21 cellular contexts compared by ENCODE assay signal in genomic region chr1:151549199-151549598, GRCh38. TPM values are rescaled to one million over a fixed set of nuclear protein-coding genes. Genes with fewer than 3 reads are reported as not detected.
A peak's percentile ranks its signal among the peaks of the same experiment; 100 is the strongest.
DNase-seq lines count a peak whose midpoint lies in the region; ATAC-seq and TF ChIP-seq lines count a peak whose summit lies in the region.
"Had no signal": no experiment of that assay in that cellular context is flagged by ENCODE, and none has a peak within 500 bp of the region (broad histone marks: within the 10 kb centered on the region; RNA-seq: fewer than 3 reads in every experiment).

No MANE protein-coding gene starts in this region.

- H3K79me1 ChIP-seq in mesendoderm (ENCODE audit: low read length), result peaks cover 6% of the 10 kb centered on the region

- no peak overlapping the region for H3K4me2 ChIP-seq in mesendoderm (ENCODE audit: low read length)

- no peaks in the 10 kb centered on the region for H3K27me3 ChIP-seq in mesendoderm (ENCODE audit: insufficient read depth, low read length, poor library complexity)
- no peaks in the 10 kb centered on the region for H3K27me3 ChIP-seq in upper lobe of left lung
- H3K27me3 ChIP-seq in thyroid gland, result no peaks in the 10 kb centered on the region
- H3K27me3 ChIP-seq: breast epithelium, gastrocnemius medialis, upper lobe of right lung had no signal

- peak overlapping the region; percentile 37 for H2BK15ac ChIP-seq in mesendoderm (replicated peaks; ENCODE audit: low read depth)

- H3K9me3 ChIP-seq in upper lobe of left lung (no peaks in the 10 kb centered on the region), thyroid gland (no peaks in the 10 kb centered on the region)
- H3K9me3 ChIP-seq: breast epithelium, gastrocnemius medialis, upper lobe of right lung had no signal

- ATAC-seq in SK-N-SH treated with all-trans-retinoic acid at 6 μM for 48 hours, result peak; percentile 1; the same call in 2 of the 3 replicates
- ATAC-seq in upper lobe of left lung (ENCODE audit: low FRiP score in 2 of 2), result no peak
- ATAC-seq: gastrocnemius medialis had no signal

- H3K18ac ChIP-seq in mesendoderm (ENCODE audit: low read length), result peak overlapping the region; percentile 85

- no peak overlapping the region for H4K5ac ChIP-seq in mesendoderm (ENCODE audit: low read length)

- no peak overlapping the region for H4K8ac ChIP-seq in mesendoderm (ENCODE audit: low read depth, low read length)

- no peak overlapping the region for H2BK120ac ChIP-seq in mesendoderm (ENCODE audit: low read depth, low read length)

- H3K4me1 ChIP-seq in mesendoderm (ENCODE audit: control insufficient read depth, low read depth, low read length), result peaks cover 19% of the 10 kb centered on the region
- H3K4me1 ChIP-seq in upper lobe of left lung, result peaks cover 15 to 23% (median 19%) of the 10 kb centered on the region in 4 donors
- peaks cover 10 to 19% of the 10 kb centered on the region in 2 donors for H3K4me1 ChIP-seq in thyroid gland

- H3K23ac ChIP-seq in mesendoderm (ENCODE audit: low read length), result no peak overlapping the region

- peaks cover 13% of the 10 kb centered on the region for H3K79me2 ChIP-seq in mesendoderm (ENCODE audit: control insufficient read depth, insufficient read depth, low read length)

- peak overlapping the region; percentile 36 for H3K27ac ChIP-seq in mesendoderm (ENCODE audit: low read depth, low read length)
- peak overlapping the region in 3 of 4 donors; percentile 6 to 40 (median 22) for H3K27ac ChIP-seq in upper lobe of left lung
- H3K27ac ChIP-seq in thyroid gland, result peak overlapping the region in 1 of 3 donors; percentile 15
- H3K27ac ChIP-seq: gastrocnemius medialis, upper lobe of right lung had no signal

- intact Hi-C loops in thyroid gland (cut with DNase I), result no loop called here

- H3K9ac ChIP-seq in mesendoderm (ENCODE audit: low read length), result peak overlapping the region; percentile 12

- peak overlapping the region; percentile 53 for H3K56ac ChIP-seq in mesendoderm (ENCODE audit: low read length)

- no peak for TF ChIP-seq CTCF in upper lobe of left lung (IDR thresholded peaks at IDR 0.05)
- no peak for TF ChIP-seq CTCF in thyroid gland (IDR thresholded peaks at IDR 0.05)

- no CpG with 5 or more reads among the region's 2 CpGs for WGBS in mesendoderm (ENCODE audit: extremely low coverage, insufficient coverage, low lambda C conversion rate)
- 67 to 71% methylated on average over 2 of the region's 2 CpGs for WGBS in upper lobe of left lung, 2 donors
- WGBS in thyroid gland, 2 donors, result 75 to 94% methylated on average over 2 of the region's 2 CpGs

- TF ChIP-seq EP300 in upper lobe of left lung (IDR thresholded peaks at IDR 0.05), result no peak

- H2AK5ac ChIP-seq in mesendoderm (ENCODE audit: low read length), result peak overlapping the region; percentile 3

- DNase-seq in activated effector memory CD4-positive, alpha-beta T cell treated with anti-CD3 and anti-CD28 coated beads, Interleukin-2, amount 50 U/mL, for 16 hours, result peak; percentile 4
- no peak for DNase-seq in activated effector memory CD4-positive, alpha-beta T cell treated with Interleukin-2 at 50 U/mL for 16 hours
- DNase-seq in mesendoderm (no peak), upper lobe of left lung (no peak), NCI-H69 (lab: John Stamatoyannopoulos, UW) (no peak), NCI-H748 treated with DMSO at 0.1 percent for 48 hours (lab: John Stamatoyannopoulos, UW) (no peak), thyroid gland (no peak)
- DNase-seq: C1 segment of cervical spinal cord; DMS 273 treated with DMSO at 0.1 percent for 48 hours; gastrocnemius medialis; H9; midbrain; MM.1S; NCI-H146; NCI-H2171 treated with DMSO at 0.1 percent for 48 hours; NCI-H774; nephron progenitor cell; stimulated activated naive CD4-positive, alpha-beta T cell; upper lobe of right lung had no signal

- H2BK5ac ChIP-seq in mesendoderm (ENCODE audit: low read length), result no peak overlapping the region

- H3K36me3 ChIP-seq in mesendoderm (ENCODE audit: control insufficient read depth, insufficient read depth, low read length) (no peaks in the 10 kb centered on the region), upper lobe of left lung (no peaks in the 10 kb centered on the region), thyroid gland (no peaks in the 10 kb centered on the region)
- H3K36me3 ChIP-seq: breast epithelium, gastrocnemius medialis, upper lobe of right lung had no signal

- TF ChIP-seq POLR2A in upper lobe of left lung (IDR thresholded peaks at IDR 0.05) (no peak), thyroid gland (IDR thresholded peaks at IDR 0.05) (no peak)

- H3K4me3 ChIP-seq in mesendoderm (ENCODE audit: low read length) (no peak overlapping the region), upper lobe of left lung (no peak overlapping the region), thyroid gland (replicated peaks in 1 of 3) (no peak overlapping the region)
- H3K4me3 ChIP-seq: breast epithelium, gastrocnemius medialis, upper lobe of right lung had no signal

- peak overlapping the region; percentile 62 for H3K4ac ChIP-seq in mesendoderm (ENCODE audit: low read depth, low read length)

TF ChIP-seq in SK-N-SH treated with all-trans-retinoic acid at 6 μM for 48 hours, 23 proteins besides CTCF, POLR2A, EP300 and RAD21 (continues in another document):
- TF ChIP-seq ZNF70 (CRISPR knock-in tag; IDR thresholded peaks at IDR 0.05) (no peak), ZFP3 (CRISPR knock-in tag; IDR thresholded peaks at IDR 0.05) (no peak), ZNF565 (CRISPR knock-in tag; conservative IDR thresholded peaks at IDR 0.05; ENCODE audit: low read depth) (no peak), CREB5 (CRISPR knock-in tag; IDR thresholded peaks at IDR 0.05; ENCODE audit: low read depth) (no peak), ARNTL (CRISPR knock-in tag; IDR thresholded peaks at IDR 0.05; ENCODE audit: borderline replicate concordance, low read depth) (no peak), ZC3H10 (CRISPR knock-in tag; IDR thresholded peaks at IDR 0.05) (no peak), POU6F1 (CRISPR knock-in tag; IDR thresholded peaks at IDR 0.05; ENCODE audit: borderline replicate concordance, low read depth) (no peak), SNAI2 (CRISPR knock-in tag; IDR thresholded peaks at IDR 0.05) (no peak), TSHZ2 (CRISPR knock-in tag; IDR thresholded peaks at IDR 0.05) (no peak), ZNF8 (CRISPR knock-in tag; IDR thresholded peaks at IDR 0.05) (no peak), GLIS3 (CRISPR knock-in tag; IDR thresholded peaks at IDR 0.05) (no peak), ZFP30 (CRISPR knock-in tag; IDR thresholded peaks at IDR 0.05) (no peak), OSR1 (CRISPR knock-in tag; IDR thresholded peaks at IDR 0.05) (no peak), PPARA (CRISPR knock-in tag; IDR thresholded peaks at IDR 0.05; ENCODE audit: borderline replicate concordance) (no peak)

RNA-seq across cellular contexts. Expression of gene TUFT1, which starts 9.1 kb away (rescaled TPM):
- 16.9 TPM for polyA plus RNA-seq in mesendoderm (2013, experiment 1 of 2)
- polyA plus RNA-seq in mesendoderm (2013, experiment 2 of 2), result 17.1 TPM
- total RNA-seq in upper lobe of left lung, result 10 to 100 TPM in 5 of 6 donors, 1 to 10 TPM in 1; 9.9 to 18.1 (median 12.5) TPM
- total RNA-seq in thyroid gland, result 1 to 10 TPM; 4.0 to 8.8 (median 5.0) TPM

RNA-seq across cellular contexts. Expression of gene CGN, which starts 38.0 kb away (rescaled TPM):
- polyA plus RNA-seq in mesendoderm (2013, experiment 1 of 2), result 26.5 TPM
- polyA plus RNA-seq in mesendoderm (2013, experiment 2 of 2), result 26.5 TPM
- total RNA-seq in upper lobe of left lung (100 to 1,000 TPM in 3 of 6 donors, 10 to 100 TPM in 3; 51.6 to 223 (median 99.2) TPM), thyroid gland (10 to 100 TPM in 1 of 4 donors, 1 to 10 TPM in 3; 7.7 to 14.9 (median 8.7) TPM)
